ENCODE assay signal across 12 cellular contexts in genomic region chr3:182618981-182619591, GRCh38.
DNase-seq lines count a peak whose midpoint lies in the region; ATAC-seq and TF ChIP-seq lines count a peak whose summit lies in the region.
"Had no signal": no experiment of that assay in that cellular context is flagged by ENCODE, and none has a peak within 500 bp of the region (broad histone marks: within the 10 kb centered on the region; RNA-seq: fewer than 3 reads in every experiment).

No MANE protein-coding gene starts in this region.

- H3K79me2 ChIP-seq in PC-3 (ENCODE audit: low read length): no peaks in the 10 kb centered on the region

- no peaks in the 10 kb centered on the region for H4K20me1 ChIP-seq in PC-3 (ENCODE audit: low read length)

- H3K4me3 ChIP-seq in PC-3 (ENCODE audit: low read length): no peak overlapping the region
- H3K4me3 ChIP-seq in esophagus squamous epithelium: no peak overlapping the region

- WGBS in esophagus squamous epithelium, 2 donors: 58 to 78% methylated on average over 9 of the region's 9 CpGs

- no peak overlapping the region for H3K4me3 Mint-ChIP-seq in activated CD4-positive, alpha-beta T cell treated with anti-CD3 and anti-CD28 coated beads for 36 hours
- H3K4me3 Mint-ChIP-seq: activated naive CD4-positive, alpha-beta T cell treated with anti-CD3 and anti-CD28 coated beads for 36 hours had no signal

- H3K27ac ChIP-seq in PC-3 (ENCODE audit: low read length) (peak overlapping the region; percentile 47), esophagus squamous epithelium (peak overlapping the region; percentile 10 to 66 (median 64))

- intact Hi-C loops in PC-3 (cut with micrococcal nuclease) (loop anchor here (1.0 to 10.0 kb wide), 9 partner anchors 64 to 1816 kb away; no protein-coding TSS in a partner anchor), esophagus squamous epithelium (cut with DNase I) (no loop called here)
- intact Hi-C loops in activated CD4-positive, alpha-beta T cell treated with anti-CD3 and anti-CD28 coated beads for 36 hours (cut with DNase I, micrococcal nuclease): no loop called here

- DNase-seq in A172 (ENCODE audit: low spot score) (peak; percentile 91), HPDE6-E6E7 (ENCODE audit: extremely low spot score) (peak; percentile 72), PC-3 (peak; percentile 90), esophagus squamous epithelium (lab: John Stamatoyannopoulos, UW) (no peak), superior temporal gyrus (ENCODE audit: extremely low spot score) (no peak)
- DNase-seq in stimulated activated naive CD8-positive, alpha-beta T cell treated with anti-CD3 and anti-CD28 coated beads, Interleukin-15, Interleukin-2, amounts not matched to agents 100 U/mL and 50 U/mL, for 24 hours: no peak
- DNase-seq in activated CD4-positive, alpha-beta T cell treated with anti-CD3 and anti-CD28 coated beads for 36 hours: no peak
- DNase-seq: activated CD4-positive, alpha-beta T cell treated with anti-CD3 and anti-CD28 coated beads for 48 hours; activated naive CD4-positive, alpha-beta T cell treated with anti-CD3 and anti-CD28 coated beads for 36 hours; hippocampal formation; NCI-H1436 treated with DMSO at 0.1 percent for 48 hours had no signal

- no peak overlapping the region for H3K9ac ChIP-seq in PC-3 (ENCODE audit: low read length)

- no peak for TF ChIP-seq POLR2A in esophagus squamous epithelium (IDR thresholded peaks at IDR 0.05)

- H3F3A ChIP-seq in PC-3 (ENCODE audit: low read length, unreplicated experiment): no peaks in the 10 kb centered on the region

- no peaks in the 10 kb centered on the region for H3K36me3 ChIP-seq in PC-3 (ENCODE audit: low read depth, low read length)
- no peaks in the 10 kb centered on the region for H3K36me3 ChIP-seq in esophagus squamous epithelium

- H3K4me1 ChIP-seq in PC-3 (ENCODE audit: insufficient read depth, low read length) (peaks cover 27% of the 10 kb centered on the region), esophagus squamous epithelium (peaks cover 0 to 45% (median 0%) of the 10 kb centered on the region in 3 donors)

- H3K27me3 ChIP-seq in PC-3 (ENCODE audit: low read length) (no peaks in the 10 kb centered on the region), esophagus squamous epithelium (no peaks in the 10 kb centered on the region)

- peak overlapping the region; percentile 50; the same call in 1 of the 2 replicates for H3K4me2 ChIP-seq in PC-3 (ENCODE audit: low read length)

- no peaks in the 10 kb centered on the region for H3K9me3 Mint-ChIP-seq in activated CD4-positive, alpha-beta T cell treated with anti-CD3 and anti-CD28 coated beads for 36 hours (ENCODE audit: low read depth)
- H3K9me3 Mint-ChIP-seq: activated naive CD4-positive, alpha-beta T cell treated with anti-CD3 and anti-CD28 coated beads for 36 hours had no signal

- ATAC-seq in PC-3: peak; percentile 85
- no peak for ATAC-seq in GM19035 (IDR thresholded peaks at IDR 0.05; ENCODE audit: unreplicated experiment)
- ATAC-seq in stimulated activated naive CD8-positive, alpha-beta T cell treated with anti-CD3 and anti-CD28 coated beads, Interleukin-15, Interleukin-2, amounts not matched to agents 100 U/mL and 50 U/mL, for 24 hours: no peak
- ATAC-seq in activated CD4-positive, alpha-beta T cell treated with anti-CD3 and anti-CD28 coated beads for 36 hours: no peak

- no peaks in the 10 kb centered on the region for H3K27me3 Mint-ChIP-seq in activated CD4-positive, alpha-beta T cell treated with anti-CD3 and anti-CD28 coated beads for 36 hours

- H3K36me3 Mint-ChIP-seq in activated CD4-positive, alpha-beta T cell treated with anti-CD3 and anti-CD28 coated beads for 36 hours (ENCODE audit: low read depth): no peaks in the 10 kb centered on the region

- TF ChIP-seq CTCF in PC-3 (conservative IDR thresholded peaks at IDR 0.05; ENCODE audit: low read depth, low read length) (no peak), esophagus squamous epithelium (IDR thresholded peaks at IDR 0.05) (no peak)

- CTCF ChIA-PET in PC-3 (lab: Charles Lee): interaction anchor here (0.6 kb wide), 1 partner anchor 1292 kb away, joined by 3 read pairs; no protein-coding TSS in a partner anchor
- CTCF ChIA-PET in activated CD4-positive, alpha-beta T cell treated with anti-CD3 and anti-CD28 coated beads for 36 hours (lab: Charles Lee): no interaction called here

- no peaks in the 10 kb centered on the region for H3K9me2 ChIP-seq in PC-3 (replicated peaks; ENCODE audit: low read length)

- H2AFZ ChIP-seq in PC-3 (ENCODE audit: low read length): no peak overlapping the region

- no peaks in the 10 kb centered on the region for H3K9me3 ChIP-seq in PC-3 (ENCODE audit: low read length)
- no peaks in the 10 kb centered on the region for H3K9me3 ChIP-seq in esophagus squamous epithelium

- POLR2A ChIA-PET in PC-3 (lab: Charles Lee; ENCODE audit: unreplicated experiment): no interaction called here
- POLR2A ChIA-PET in activated CD4-positive, alpha-beta T cell treated with anti-CD3 and anti-CD28 coated beads for 36 hours (lab: Charles Lee): no interaction called here

- no peak overlapping the region for H3K27ac Mint-ChIP-seq in activated CD4-positive, alpha-beta T cell treated with anti-CD3 and anti-CD28 coated beads for 36 hours
- H3K27ac Mint-ChIP-seq: activated naive CD4-positive, alpha-beta T cell treated with anti-CD3 and anti-CD28 coated beads for 36 hours had no signal

- no TSS peak for BruUV-seq in PC-3 (replicated peaks; lab: Mats Ljungman, UMichigan)

- H3K4me1 Mint-ChIP-seq in activated CD4-positive, alpha-beta T cell treated with anti-CD3 and anti-CD28 coated beads for 36 hours: no peaks in the 10 kb centered on the region

Comparison
In these comparisons a context has a peak if more than half of its experiments do, and no peak if none do; other contexts are left out.
1. DNase-seq: peak in A172 (single experiment), HPDE6-E6E7 (single experiment) and PC-3 (single experiment); none in esophagus squamous epithelium (single experiment), superior temporal gyrus (single experiment), stimulated activated naive CD8-positive, alpha-beta T cell treated with anti-CD3 and anti-CD28 coated beads, Interleukin-15, Interleukin-2, amounts not matched to agents 100 U/mL and 50 U/mL, for 24 hours (single experiment) and activated CD4-positive, alpha-beta T cell treated with anti-CD3 and anti-CD28 coated beads for 36 hours (single experiment).